11 cellular contexts compared by ENCODE assay signal in the genomic region with DNA sequence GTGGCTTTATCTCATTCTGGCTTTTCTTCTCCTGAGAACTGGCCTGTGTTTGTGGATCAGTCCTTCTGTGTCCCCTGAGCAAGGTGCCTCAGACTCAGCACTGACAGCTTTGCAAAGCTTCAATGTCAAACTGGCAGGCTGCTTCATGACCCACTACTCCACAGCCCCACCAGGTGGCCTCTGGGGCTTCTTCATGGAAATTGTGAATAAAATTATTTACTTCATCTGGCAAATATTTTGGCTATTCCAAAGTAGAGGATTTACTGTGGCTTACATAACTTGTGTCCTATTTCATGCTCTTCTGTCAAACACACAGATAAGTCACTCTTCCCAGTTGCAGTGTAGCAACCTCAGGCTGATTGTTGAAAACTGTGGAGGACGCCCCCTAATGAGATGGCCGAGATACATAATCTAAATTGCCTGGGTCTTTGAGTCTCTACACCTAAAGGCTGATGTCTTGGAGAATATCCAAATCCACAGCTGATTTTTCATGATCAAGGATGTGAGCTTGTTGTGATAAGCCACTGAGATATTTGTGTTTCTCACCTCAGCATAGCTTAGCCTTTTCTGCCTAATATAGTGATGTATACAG.
DNase-seq lines count a peak whose midpoint lies in the region; ATAC-seq and TF ChIP-seq lines count a peak whose summit lies in the region.
"Had no signal": no experiment of that assay in that cellular context is flagged by ENCODE, and none has a peak within 500 bp of the region (broad histone marks: within the 10 kb centered on the region; RNA-seq: fewer than 3 reads in every experiment).

No MANE protein-coding gene starts in this region.

- H3K27ac ChIP-seq in brain microvascular endothelial cell: no peak overlapping the region
- H3K27ac ChIP-seq in prostate gland: no peak overlapping the region
- H3K27ac ChIP-seq in colonic mucosa: no peak overlapping the region

- intact Hi-C loops in prostate gland (cut with DNase I) (no loop called here), colonic mucosa (cut with DNase I) (no loop called here)

- H3K9me3 ChIP-seq in prostate gland (no peaks in the 10 kb centered on the region), colonic mucosa (no peaks in the 10 kb centered on the region)
- H3K9me3 ChIP-seq: Caco-2 had no signal

- 0 out of 2 replicates have a peak, but pooled peaks have one; percentile 5 for TF ChIP-seq CTCF in GM12875 (IDR thresholded peaks at IDR 0.05; ENCODE audit: borderline replicate concordance, insufficient read depth, low read depth, low read length)
- TF ChIP-seq CTCF in brain microvascular endothelial cell (IDR thresholded peaks at IDR 0.05; ENCODE audit: low read depth, low read length, missing control alignments): peak; percentile 57
- TF ChIP-seq CTCF in prostate gland (IDR thresholded peaks at IDR 0.05): no peak
- no peak for TF ChIP-seq CTCF in colonic mucosa (IDR thresholded peaks at IDR 0.05)

- no peak overlapping the region for H3K9ac ChIP-seq in colonic mucosa (ENCODE audit: low read depth in 2 of 2, low read length in 2 of 2)

- H3K4me3 ChIP-seq in GM12875 (ENCODE audit: low read depth, low read length): no peak overlapping the region
- no peak overlapping the region for H3K4me3 ChIP-seq in brain microvascular endothelial cell (ENCODE audit: low read depth, low read length)
- H3K4me3 ChIP-seq in prostate gland: no peak overlapping the region
- H3K4me3 ChIP-seq in colonic mucosa: no peak overlapping the region

- ATAC-seq in left lobe of liver: peak; percentile 62
- ATAC-seq in GM18517 (IDR thresholded peaks at IDR 0.05; ENCODE audit: unreplicated experiment): no peak

- 76% methylated on average over 2 of the region's 2 CpGs for WGBS in prostate gland

- peak; percentile 58 for DNase-seq in NAMALWA (ENCODE audit: low spot score)
- DNase-seq in brain microvascular endothelial cell: peak; percentile 14
- no peak for DNase-seq in left lobe of liver (ENCODE audit: low spot score)
- no peak for DNase-seq in prostate gland (ENCODE audit: low spot score)
- DNase-seq in colonic mucosa: no peak
- DNase-seq in dermis blood vessel endothelial cell: no peak
- DNase-seq: Caco-2, NCI-H187 treated with DMSO at 0.1 percent for 48 hours, SHP77 treated with DMSO at 0.1 percent for 48 hours had no signal

- H3K4me1 ChIP-seq in prostate gland (replicated peaks) (no peaks in the 10 kb centered on the region), colonic mucosa (no peaks in the 10 kb centered on the region)
- H3K4me1 ChIP-seq: Caco-2 had no signal

- in situ Hi-C loops in brain microvascular endothelial cell (cut with HindIII; ENCODE audit: low pct_ligation_motif_present, low sequenced_read_pairs): no loop called here

- no peak for TF ChIP-seq POLR2A in prostate gland (IDR thresholded peaks at IDR 0.05)

- H3K36me3 ChIP-seq in brain microvascular endothelial cell (replicated peaks) (no peaks in the 10 kb centered on the region), prostate gland (no peaks in the 10 kb centered on the region), colonic mucosa (no peaks in the 10 kb centered on the region)

- no peaks in the 10 kb centered on the region for H3K27me3 ChIP-seq in brain microvascular endothelial cell (replicated peaks)
- H3K27me3 ChIP-seq in prostate gland (replicated peaks; ENCODE audit: insufficient read depth): no peaks in the 10 kb centered on the region
- no peaks in the 10 kb centered on the region for H3K27me3 ChIP-seq in colonic mucosa

Comparison
In these comparisons a context has a peak if more than half of its experiments do, and no peak if none do; other contexts are left out.
1. CTCF ChIP-seq: peak in GM12875 (single experiment) and brain microvascular endothelial cell (single experiment); none in prostate gland (0 of 4) and colonic mucosa (single experiment).
2. DNase-seq: peak in NAMALWA (single experiment) and brain microvascular endothelial cell (single experiment); none in left lobe of liver (single experiment), prostate gland (single experiment), colonic mucosa (single experiment) and dermis blood vessel endothelial cell (single experiment).